20 cellular contexts compared by ENCODE assay signal in the genomic region with DNA sequence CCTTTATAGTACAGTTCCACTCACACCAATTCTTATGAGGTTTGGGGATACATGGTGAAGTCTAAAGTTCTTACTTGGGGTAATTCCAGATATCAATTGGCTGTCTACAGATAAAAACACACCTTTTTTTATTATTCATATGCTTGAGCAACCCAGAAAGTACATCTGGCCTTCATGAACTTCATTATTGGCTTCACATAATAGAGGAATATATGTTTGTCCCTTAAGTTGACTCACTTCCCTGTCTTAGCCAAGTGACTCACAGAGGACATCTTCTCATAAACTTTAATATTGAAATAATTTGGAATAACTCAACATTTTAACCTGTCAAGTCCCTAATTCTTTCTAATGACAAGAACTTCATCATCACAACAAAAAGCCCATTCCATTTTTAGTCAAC. TPM values are rescaled to one million over a fixed set of nuclear protein-coding genes. Genes with fewer than 3 reads are reported as not detected.
"Had no signal": no experiment of that assay in that cellular context is flagged by ENCODE, and none has a peak within 500 bp of the region (broad histone marks: within the 10 kb centered on the region; RNA-seq: fewer than 3 reads in every experiment).

No MANE protein-coding gene starts in this region.

- H3K27ac Mint-ChIP-seq: immature natural killer cell, naive B cell, nephron progenitor cell had no signal

- H3K36me3 ChIP-seq: gastroesophageal sphincter, left ventricle myocardium inferior, lower lobe of right lung, neutrophil, right atrium auricular region, sigmoid colon had no signal

- H3K4me3 ChIP-seq: coronary artery, gastroesophageal sphincter, left ventricle myocardium inferior, lower lobe of right lung, right atrium auricular region, sigmoid colon, smooth muscle cell had no signal

- FAIRE-seq: keratinocyte had no signal

- H3K4me1 ChIP-seq: gastroesophageal sphincter, lower lobe of right lung, right atrium auricular region, sigmoid colon had no signal

- H3K27me3 Mint-ChIP-seq: naive B cell had no signal

- H3K4me3 Mint-ChIP-seq: immature natural killer cell, naive B cell, nephron progenitor cell had no signal

- DNase-seq: effector CD4-positive, alpha-beta T cell; glutamatergic neuron; immature natural killer cell; left cardiac atrium; left ventricle myocardium inferior; lower lobe of right lung; mesenchymal stem cell; naive B cell; nephron progenitor cell; sigmoid colon; stimulated activated CD4-positive, alpha-beta T cell treated with anti-CD3 and anti-CD28 coated beads, Interleukin-2, amount 100 ng/mL, for 48 hours; stimulated activated naive CD4-positive, alpha-beta T cell treated with Interleukin-2 at 50 U/mL for 16 hours; trophoblast cell had no signal

- H3K27ac ChIP-seq: coronary artery, gastroesophageal sphincter, left ventricle myocardium inferior, lower lobe of right lung, neutrophil, right atrium auricular region, sigmoid colon had no signal

- H3K4me2 ChIP-seq: smooth muscle cell had no signal

- H3K27me3 ChIP-seq: gastroesophageal sphincter, neutrophil, right atrium auricular region, sigmoid colon had no signal

- H3K9me3 Mint-ChIP-seq: nephron progenitor cell had no signal

- H3K9me3 ChIP-seq: gastroesophageal sphincter, left ventricle myocardium inferior, lower lobe of right lung, neutrophil, right atrium auricular region, sigmoid colon had no signal

- H3K36me3 Mint-ChIP-seq: immature natural killer cell, naive B cell had no signal

- H3K4me1 Mint-ChIP-seq: immature natural killer cell, naive B cell, nephron progenitor cell had no signal

- ATAC-seq: esophagus mucosa, gastroesophageal sphincter, left cardiac atrium, lower lobe of right lung had no signal

RNA-seq across cellular contexts. Expression of a gene that starts 36.3 kb away (rescaled TPM):
- polyA plus RNA-seq: immature natural killer cell had no signal
